ENCODE assay signal across 1 cellular context in genomic region chr5:1641560-1642166, GRCh38.
TF ChIP-seq lines count a peak whose summit lies in the region.

No MANE protein-coding gene starts in this region.

TF ChIP-seq in HepG2, 621 proteins besides CTCF, POLR2A, EP300 and RAD21 (continued from another document and continues in another):
- 0 out of 2 replicates have a peak, but pooled peaks have one; percentile 20 for TF ChIP-seq MLX (CRISPR knock-in tag; IDR thresholded peaks at IDR 0.05)
- TF ChIP-seq ZNF331 (CRISPR knock-in tag; IDR thresholded peaks at IDR 0.05) = 0 out of 2 replicates have a peak, but pooled peaks have one; percentile 25
- no peak for TF ChIP-seq ZNF3 (CRISPR knock-in tag; IDR thresholded peaks at IDR 0.05)
- no peak for TF ChIP-seq KLF9 (CRISPR knock-in tag; IDR thresholded peaks at IDR 0.05; ENCODE audit: low read depth)
- TF ChIP-seq RFX5 (IDR thresholded peaks at IDR 0.05; ENCODE audit: low read depth, low read length) = no peak
- no peak for TF ChIP-seq RELA (CRISPR knock-in tag; IDR thresholded peaks at IDR 0.05)
- peak; percentile 31; the same call in 1 of the 2 replicates for TF ChIP-seq HOMEZ (CRISPR knock-in tag; IDR thresholded peaks at IDR 0.05; ENCODE audit: low read depth)
- no peak for TF ChIP-seq KMT2A (CRISPR knock-in tag; IDR thresholded peaks at IDR 0.05)
- no peak for TF ChIP-seq GPN1 (CRISPR knock-in tag; IDR thresholded peaks at IDR 0.05; ENCODE audit: borderline replicate concordance)
- no peak for TF ChIP-seq TBX2 (CRISPR knock-in tag; IDR thresholded peaks at IDR 0.05; ENCODE audit: borderline replicate concordance)
- TF ChIP-seq ZNF772 (CRISPR knock-in tag; IDR thresholded peaks at IDR 0.05) = no peak
- TF ChIP-seq MIER3 (CRISPR knock-in tag; IDR thresholded peaks at IDR 0.05; ENCODE audit: borderline replicate concordance) = no peak
- TF ChIP-seq ZNF276 (CRISPR knock-in tag; IDR thresholded peaks at IDR 0.05; ENCODE audit: low read depth) = no peak
- TF ChIP-seq MNT (IDR thresholded peaks at IDR 0.05) = no peak
- no peak for TF ChIP-seq ETV6 (CRISPR knock-in tag; conservative IDR thresholded peaks at IDR 0.05)
- TF ChIP-seq FOXJ3 (CRISPR knock-in tag; IDR thresholded peaks at IDR 0.05; ENCODE audit: borderline replicate concordance) = no peak
- no peak for TF ChIP-seq ZNF232 (CRISPR knock-in tag; IDR thresholded peaks at IDR 0.05; ENCODE audit: borderline replicate concordance)
- TF ChIP-seq SALL1 (CRISPR knock-in tag; IDR thresholded peaks at IDR 0.05) = no peak
- no peak for TF ChIP-seq FOXO1 (CRISPR knock-in tag; IDR thresholded peaks at IDR 0.05)
- TF ChIP-seq ZBTB33 (CRISPR knock-in tag; IDR thresholded peaks at IDR 0.05) = peak; percentile 82
- no peak for TF ChIP-seq PCBP2 (optimal IDR thresholded peaks at IDR 0.05; ENCODE audit: low read depth, low read length, poor library complexity, severe bottlenecking)
- TF ChIP-seq RARG (CRISPR knock-in tag; IDR thresholded peaks at IDR 0.05; ENCODE audit: low read depth) = no peak
- no peak for TF ChIP-seq ZNF550 (CRISPR knock-in tag; IDR thresholded peaks at IDR 0.05; ENCODE audit: borderline replicate concordance)
- no peak for TF ChIP-seq ZBTB7A (CRISPR knock-in tag; IDR thresholded peaks at IDR 0.05)
- TF ChIP-seq HMGXB4 (CRISPR knock-in tag; IDR thresholded peaks at IDR 0.05; ENCODE audit: borderline replicate concordance in 1 of 2, low read depth in 1 of 2) = peak; percentile 82 to 92
- no peak for TF ChIP-seq HOXA9 (CRISPR knock-in tag; IDR thresholded peaks at IDR 0.05; ENCODE audit: borderline replicate concordance)
- no peak for TF ChIP-seq ATAD3A (CRISPR knock-in tag; IDR thresholded peaks at IDR 0.05)
- TF ChIP-seq KDM2A (CRISPR knock-in tag; IDR thresholded peaks at IDR 0.05; ENCODE audit: borderline replicate concordance, low read depth) = peak; percentile 43; the same call in 1 of the 2 replicates
- TF ChIP-seq ZEB1 (IDR thresholded peaks at IDR 0.05; ENCODE audit: insufficient replicate concordance, low read depth) = no peak
- TF ChIP-seq GRHL1 (CRISPR knock-in tag; conservative IDR thresholded peaks at IDR 0.05) = no peak
- no peak for TF ChIP-seq PBX2 (CRISPR knock-in tag; IDR thresholded peaks at IDR 0.05)
- no peak for TF ChIP-seq GATAD1 (CRISPR knock-in tag; IDR thresholded peaks at IDR 0.05)
- TF ChIP-seq ZMAT3 (CRISPR knock-in tag; conservative IDR thresholded peaks at IDR 0.05) = no peak
- no peak for TF ChIP-seq U2AF1 (optimal IDR thresholded peaks at IDR 0.05; ENCODE audit: low read depth, low read length)
- TF ChIP-seq ZNF615 (CRISPR knock-in tag; IDR thresholded peaks at IDR 0.05; ENCODE audit: borderline replicate concordance) = no peak
- no peak for TF ChIP-seq ZNF230 (CRISPR knock-in tag; IDR thresholded peaks at IDR 0.05)
- no peak for TF ChIP-seq ZNF343 (CRISPR knock-in tag; IDR thresholded peaks at IDR 0.05)
- peak; percentile 49; the same call in 1 of the 2 replicates for TF ChIP-seq HOXA3 (CRISPR knock-in tag; IDR thresholded peaks at IDR 0.05)
- no peak for TF ChIP-seq ZNF878 (CRISPR knock-in tag; IDR thresholded peaks at IDR 0.05)
- TF ChIP-seq ZNF317 (CRISPR knock-in tag; IDR thresholded peaks at IDR 0.05) = no peak
- no peak for TF ChIP-seq ZNF713 (CRISPR knock-in tag; IDR thresholded peaks at IDR 0.05)
- no peak for TF ChIP-seq MZF1 (CRISPR knock-in tag; IDR thresholded peaks at IDR 0.05; ENCODE audit: borderline replicate concordance)
- no peak for TF ChIP-seq LCORL (IDR thresholded peaks at IDR 0.05)
- no peak for TF ChIP-seq LCORL (CRISPR knock-in tag; IDR thresholded peaks at IDR 0.05)
- no peak for TF ChIP-seq ZNF839 (CRISPR knock-in tag; IDR thresholded peaks at IDR 0.05; ENCODE audit: borderline replicate concordance)
- no peak for TF ChIP-seq THAP9 (CRISPR knock-in tag; IDR thresholded peaks at IDR 0.05; ENCODE audit: borderline replicate concordance)
- no peak for TF ChIP-seq RBFOX2 (IDR thresholded peaks at IDR 0.05; ENCODE audit: low read depth, low read length)
- TF ChIP-seq HMGA1 (CRISPR knock-in tag; conservative IDR thresholded peaks at IDR 0.05) = no peak
- TF ChIP-seq TFE3 (CRISPR knock-in tag; IDR thresholded peaks at IDR 0.05) = no peak
- TF ChIP-seq TBP (CRISPR knock-in tag; IDR thresholded peaks at IDR 0.05) = no peak
- TF ChIP-seq TFDP1 (CRISPR knock-in tag; IDR thresholded peaks at IDR 0.05; ENCODE audit: borderline replicate concordance) = no peak
